In genomic region chr3:128496602-128497304, GRCh38 we compare ENCODE assay signal across 9 cellular contexts. TPM values are rescaled to one million over a fixed set of nuclear protein-coding genes. Genes with fewer than 3 reads are reported as not detected.
A peak's percentile ranks its signal among the peaks of the same experiment; 100 is the strongest.
DNase-seq lines count a peak whose midpoint lies in the region; ATAC-seq and TF ChIP-seq lines count a peak whose summit lies in the region.
"Had no signal": no experiment of that assay in that cellular context is flagged by ENCODE, and none has a peak within 500 bp of the region (broad histone marks: within the 10 kb centered on the region; RNA-seq: fewer than 3 reads in every experiment).

No MANE protein-coding gene starts in this region.

- DNase-seq in H9 (peak; percentile 57), WTC11 (ENCODE audit: low spot score) (no peak), left cardiac atrium (peak; percentile 76)
- no peak for DNase-seq in stimulated activated naive CD4-positive, alpha-beta T cell (lab: John Stamatoyannopoulos, UW)

- H2BK120ac ChIP-seq in H9 (ENCODE audit: low read depth, low read length, poor library complexity, severe bottlenecking), result no peak overlapping the region

- peaks cover 3 to 4% of the 10 kb centered on the region in 2 experiments; a peak in 2 of 5 replicates for H3K9me3 Mint-ChIP-seq in H9
- no peaks in the 10 kb centered on the region for H3K9me3 Mint-ChIP-seq in WTC11

- intact Hi-C loops in left cardiac atrium (cut with DNase I), result loop anchor here (2.0 to 10.0 kb wide), 5 partner anchors 69 to 399 kb away; no protein-coding TSS in a partner anchor

- no peak overlapping the region for H3K4ac ChIP-seq in H9 (ENCODE audit: low read depth, low read length)

- no peak overlapping the region for H2BK20ac ChIP-seq in H9 (ENCODE audit: low read depth, low read length, poor library complexity, severe bottlenecking)

- H3K23me2 ChIP-seq in H9 (ENCODE audit: insufficient read length, low read depth, low read length, poor library complexity, severe bottlenecking), result peaks cover 5% of the 10 kb centered on the region

- no peak overlapping the region for H3T11ph ChIP-seq in H9 (ENCODE audit: low read length)

- H2BK15ac ChIP-seq in H9 (ENCODE audit: low read depth, low read length), result no peak overlapping the region

- POLR2A ChIA-PET in WTC11 (lab: Charles Lee), result no interaction called here

- H3K79me2 ChIP-seq in H9 (ENCODE audit: insufficient read depth, low read length), result no peaks in the 10 kb centered on the region

- WGBS in H9 (ENCODE audit: extremely low coverage, insufficient read length, low lambda C conversion rate), result no CpG with 5 or more reads among the region's 45 CpGs

- H3K36me3 ChIP-seq in skeletal muscle satellite cell (ENCODE audit: insufficient read depth, low read length), result no peaks in the 10 kb centered on the region

- H3K4me2 ChIP-seq in H9 (ENCODE audit: insufficient read depth, insufficient read length, low read length), result peak overlapping the region; percentile 56
- H3K4me2 ChIP-seq in skeletal muscle satellite cell (ENCODE audit: low read length), result peak overlapping the region; percentile 90

- H2AFZ ChIP-seq in H9 (ENCODE audit: low read length), result no peak overlapping the region

- H4K91ac ChIP-seq in H9 (ENCODE audit: insufficient read length, low read depth, low read length), result no peak overlapping the region

- H4K5ac ChIP-seq in H9 (ENCODE audit: insufficient read length, low read depth, low read length), result no peak overlapping the region

- H4K8ac ChIP-seq in H9 (replicated peaks; ENCODE audit: insufficient read length, low read depth, low read length), result no peak overlapping the region

- H2AK5ac ChIP-seq in H9 (ENCODE audit: insufficient read length, low read length), result no peak overlapping the region

- H4K20me1 ChIP-seq in H9 (ENCODE audit: control insufficient read depth, insufficient read depth, insufficient read length), result peaks cover 3% of the 10 kb centered on the region

- H3K27me3 ChIP-seq in H9 (ENCODE audit: insufficient read depth, low read length) (peaks cover 56% of the 10 kb centered on the region), skeletal muscle satellite cell (ENCODE audit: control insufficient read depth, insufficient read depth, low read length) (peaks cover 86% of the 10 kb centered on the region)

- H3K9ac ChIP-seq in H9 (ENCODE audit: extremely low read depth, insufficient read length, low read length), result no peak overlapping the region
- no peak overlapping the region for H3K9ac ChIP-seq in skeletal muscle satellite cell (ENCODE audit: low read depth, low read length)

- H3K4me3 Mint-ChIP-seq in H9 (peak overlapping the region; percentile 62 to 81), WTC11 (peak overlapping the region; percentile 71)

- H3K79me1 ChIP-seq in H9 (ENCODE audit: insufficient read depth, low read depth, low read length, poor library complexity, severe bottlenecking), result no peaks in the 10 kb centered on the region

- no peak for TF ChIP-seq CTCF in H9 (conservative IDR thresholded peaks at IDR 0.05)
- no peak for TF ChIP-seq CTCF in WTC11 (IDR thresholded peaks at IDR 0.05)

- CTCF ChIA-PET in WTC11 (lab: Charles Lee), result interaction anchor here (0.6 to 3.0 kb wide), 27 partner anchors 8 to 421 kb away, joined by 3 to 54 read pairs (median 6); no protein-coding TSS in a partner anchor

- peaks cover 21 to 45% of the 10 kb centered on the region in 2 experiments for H3K4me1 Mint-ChIP-seq in H9
- peaks cover 25% of the 10 kb centered on the region for H3K4me1 Mint-ChIP-seq in WTC11

- no peak overlapping the region for H3K27ac ChIP-seq in H9 (ENCODE audit: insufficient read length, low read depth, low read length)

- H3K27me3 Mint-ChIP-seq in H9 (ENCODE audit: low read depth), result peaks cover 95% of the 10 kb centered on the region
- peaks cover 93% of the 10 kb centered on the region for H3K27me3 Mint-ChIP-seq in WTC11 (ENCODE audit: low read depth)

- no peak overlapping the region for H3K27ac Mint-ChIP-seq in H9
- H3K27ac Mint-ChIP-seq in WTC11, result no peak overlapping the region

- no peak overlapping the region for H3K18ac ChIP-seq in H9 (ENCODE audit: insufficient read length, low read depth, low read length)

- no peak overlapping the region for H3K56ac ChIP-seq in H9 (ENCODE audit: insufficient read length, low read depth, low read length)

- no peaks in the 10 kb centered on the region; a peak in 2 of 7 replicates for H3K36me3 Mint-ChIP-seq in H9 (ENCODE audit: insufficient read depth in 1 of 3, low read depth in 3 of 3)
- no peaks in the 10 kb centered on the region for H3K36me3 Mint-ChIP-seq in WTC11

- H3K14ac ChIP-seq in H9 (ENCODE audit: insufficient read depth, low read length), result no peak overlapping the region

- ATAC-seq in WTC11 (peak; percentile 5), left cardiac atrium (peak; percentile 53 to 64), GM18520 (IDR thresholded peaks at IDR 0.05; ENCODE audit: unreplicated experiment) (no peak), GM18873 (IDR thresholded peaks at IDR 0.05; ENCODE audit: low FRiP score, unreplicated experiment) (no peak)

- H3K9me3 ChIP-seq in H9 (ENCODE audit: control insufficient read depth, low read depth, low read length) (no peaks in the 10 kb centered on the region), skeletal muscle satellite cell (replicated peaks; ENCODE audit: low read length) (no peaks in the 10 kb centered on the region)

- H3K4me1 ChIP-seq in H9 (ENCODE audit: insufficient read depth, low read length) (no peaks in the 10 kb centered on the region), skeletal muscle satellite cell (ENCODE audit: control insufficient read depth, insufficient read depth, low read length) (peaks cover 11% of the 10 kb centered on the region)

- H2BK12ac ChIP-seq in H9 (ENCODE audit: insufficient read length, low read depth, low read length), result no peak overlapping the region

- peak overlapping the region; percentile 73 for H3K4me3 ChIP-seq in skeletal muscle satellite cell (ENCODE audit: low read length)
- H3K4me3 ChIP-seq: lung had no signal

- H3K23ac ChIP-seq in H9 (ENCODE audit: insufficient read length, low read depth, low read length), result no peak overlapping the region

- no peak overlapping the region for H2BK5ac ChIP-seq in H9 (ENCODE audit: insufficient read length, low read length)

TF ChIP-seq in WTC11, 78 proteins besides CTCF, POLR2A, EP300 and RAD21:
- TF ChIP-seq ZBTB43 (CRISPR knock-in tag; IDR thresholded peaks at IDR 0.05) (peak; percentile 53; the same call in 1 of the 2 replicates), ESRRA (CRISPR knock-in tag; IDR thresholded peaks at IDR 0.05; ENCODE audit: borderline replicate concordance) (no peak), NFE2L1 (CRISPR knock-in tag; IDR thresholded peaks at IDR 0.05) (0 out of 2 replicates have a peak, but pooled peaks have one; percentile 13), FOXP4 (CRISPR knock-in tag; IDR thresholded peaks at IDR 0.05) (0 out of 2 replicates have a peak, but pooled peaks have one; percentile 16)
- TF ChIP-seq, protein P1, sequence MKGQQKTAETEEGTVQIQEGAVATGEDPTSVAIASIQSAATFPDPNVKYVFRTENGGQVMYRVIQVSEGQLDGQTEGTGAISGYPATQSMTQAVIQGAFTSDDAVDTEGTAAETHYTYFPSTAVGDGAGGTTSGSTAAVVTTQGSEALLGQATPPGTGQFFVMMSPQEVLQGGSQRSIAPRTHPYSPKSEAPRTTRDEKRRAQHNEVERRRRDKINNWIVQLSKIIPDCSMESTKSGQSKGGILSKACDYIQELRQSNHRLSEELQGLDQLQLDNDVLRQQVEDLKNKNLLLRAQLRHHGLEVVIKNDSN (CRISPR knock-in tag; IDR thresholded peaks at IDR 0.05), result peak; percentile 40; the same call in 1 of the 2 replicates
- TF ChIP-seq, protein P2, sequence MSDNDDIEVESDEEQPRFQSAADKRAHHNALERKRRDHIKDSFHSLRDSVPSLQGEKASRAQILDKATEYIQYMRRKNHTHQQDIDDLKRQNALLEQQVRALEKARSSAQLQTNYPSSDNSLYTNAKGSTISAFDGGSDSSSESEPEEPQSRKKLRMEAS (CRISPR knock-in tag; IDR thresholded peaks at IDR 0.05), result peak; percentile 68; the same call in 1 of the 2 replicates

RNA-seq across cellular contexts. Expression of gene GATA2, which starts 3.8 kb away (rescaled TPM):
- 1.9 and 2.7 TPM in 2 replicates for total RNA-seq in H9 (2021)
- total RNA-seq in WTC11 (2021), result 1.3 to 1.6 TPM (median 1.5 TPM) in 3 replicates
- 10 to 100 TPM in 1 of 2 donors, 1 to 10 TPM in 1; 8.9 to 23.8 TPM for total RNA-seq in left cardiac atrium
- 0.87 and 3.3 TPM in 2 replicates for total RNA-seq in skeletal muscle satellite cell (2012; rRNA removed)

RNA-seq across cellular contexts. Expression of gene DNAJB8, which starts 30.1 kb away (rescaled TPM):
- total RNA-seq in H9 (2021), result not detected in 2 replicates
- not detected in 3 replicates for total RNA-seq in WTC11 (2021)
- not detected for total RNA-seq in left cardiac atrium
- under 0.01 TPM in 1 of 2 replicates, not detected in the other for total RNA-seq in skeletal muscle satellite cell (2012; rRNA removed)
- total RNA-seq: activated CD8-positive, alpha-beta memory T cell treated with anti-CD3 and anti-CD28 coated beads for 36 hours; lung had no signal

Comparison
In these comparisons a context has a peak if more than half of its experiments do, and no peak if none do; other contexts are left out.
1. DNase-seq: peak in H9 (single experiment) and left cardiac atrium (single experiment); none in WTC11 (single experiment) and stimulated activated naive CD4-positive, alpha-beta T cell (0 of 6).
2. ATAC-seq: peak in WTC11 (single experiment) and left cardiac atrium (2 of 2); none in GM18520 (single experiment) and GM18873 (single experiment).